In genomic region chr12:132887513-132888341, GRCh38 we compare ENCODE assay signal across 1 cellular context.
TF ChIP-seq lines count a peak whose summit lies in the region.

A gene with protein sequence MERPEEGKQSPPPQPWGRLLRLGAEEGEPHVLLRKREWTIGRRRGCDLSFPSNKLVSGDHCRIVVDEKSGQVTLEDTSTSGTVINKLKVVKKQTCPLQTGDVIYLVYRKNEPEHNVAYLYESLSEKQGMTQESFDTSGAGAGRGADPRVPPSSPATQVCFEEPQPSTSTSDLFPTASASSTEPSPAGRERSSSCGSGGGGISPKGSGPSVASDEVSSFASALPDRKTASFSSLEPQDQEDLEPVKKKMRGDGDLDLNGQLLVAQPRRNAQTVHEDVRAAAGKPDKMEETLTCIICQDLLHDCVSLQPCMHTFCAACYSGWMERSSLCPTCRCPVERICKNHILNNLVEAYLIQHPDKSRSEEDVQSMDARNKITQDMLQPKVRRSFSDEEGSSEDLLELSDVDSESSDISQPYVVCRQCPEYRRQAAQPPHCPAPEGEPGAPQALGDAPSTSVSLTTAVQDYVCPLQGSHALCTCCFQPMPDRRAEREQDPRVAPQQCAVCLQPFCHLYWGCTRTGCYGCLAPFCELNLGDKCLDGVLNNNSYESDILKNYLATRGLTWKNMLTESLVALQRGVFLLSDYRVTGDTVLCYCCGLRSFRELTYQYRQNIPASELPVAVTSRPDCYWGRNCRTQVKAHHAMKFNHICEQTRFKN (minus strand): TSS chr12:132887605. CDS start chr12:132887328, 277 bp downstream.

TF ChIP-seq in liver, 16 proteins besides CTCF, POLR2A, EP300 and RAD21 (continued from another document):
- peak; percentile 95 for TF ChIP-seq ZBTB33 (IDR thresholded peaks at IDR 0.05)
